ENCODE assay signal across 30 cellular contexts in the genomic region with DNA sequence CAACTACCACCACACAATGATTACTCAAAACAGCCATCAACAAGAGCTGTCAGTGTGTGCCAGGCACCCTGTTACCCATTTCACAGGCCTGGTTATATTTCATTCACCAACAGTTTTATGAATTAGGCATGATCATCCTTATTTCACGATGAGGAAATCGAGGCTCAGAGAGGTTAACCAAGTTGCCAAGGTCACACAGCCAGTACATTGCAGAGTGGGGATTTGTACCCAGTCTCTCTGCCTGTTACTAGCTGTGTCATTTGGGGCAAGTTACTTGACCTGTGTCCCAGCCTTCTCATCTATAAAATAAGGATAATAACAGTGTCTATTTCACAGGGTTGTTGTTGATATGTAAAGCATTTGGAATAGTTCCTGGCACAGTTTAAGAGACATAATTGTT.
"Had no signal": no experiment of that assay in that cellular context is flagged by ENCODE, and none has a peak within 500 bp of the region (broad histone marks: within the 10 kb centered on the region; RNA-seq: fewer than 3 reads in every experiment).

No MANE protein-coding gene starts in this region.

- H3K9me3 ChIP-seq: MG63, SJCRH30, SK-N-SH had no signal

- H3K36me3 ChIP-seq: MG63, SJCRH30 had no signal

- H3K27me3 ChIP-seq: brain microvascular endothelial cell, MG63, SJCRH30 had no signal

- H3K4me2 ChIP-seq: KMS-11, SK-N-SH had no signal

- H3K9ac ChIP-seq: KMS-11, SK-N-SH had no signal

- H3K4me3 ChIP-seq: MG63, SJCRH30 had no signal

- H3K4me1 ChIP-seq: SJCRH30 had no signal

- ATAC-seq: activated CD4-positive, alpha-beta T cell treated with anti-CD3 and anti-CD28 coated beads for 36 hours; activated CD8-positive, alpha-beta T cell treated with anti-CD3 and anti-CD28 coated beads for 36 hours; activated naive CD4-positive, alpha-beta T cell treated with anti-CD3 and anti-CD28 coated beads, Interleukin-2, amount 50 U/mL, for 72 hours; activated naive CD8-positive, alpha-beta T cell treated with anti-CD3 and anti-CD28 coated beads, Interleukin-2, amount 50 U/mL, for 24 hours; activated T-cell treated with anti-CD3 and anti-CD28 coated beads, Interleukin-2, amount 50 U/mL, for 72 hours; Right ventricle myocardium inferior had no signal

- H3K27ac ChIP-seq: brain microvascular endothelial cell, KMS-11, SJCRH30, VCaP had no signal

- DNase-seq: activated CD4-positive, alpha-beta T cell treated with anti-CD3 and anti-CD28 coated beads for 36 hours; activated CD4-positive, alpha-beta T cell treated with anti-CD3 and anti-CD28 coated beads, Interleukin-2, amount 50 U/mL, for 1 hour; activated CD8-positive, alpha-beta memory T cell treated with anti-CD3 and anti-CD28 coated beads, Interleukin-2, amount 50 U/mL, for 4 hours; activated CD8-positive, alpha-beta T cell treated with anti-CD3 and anti-CD28 coated beads for 36 hours; activated naive CD4-positive, alpha-beta T cell treated with Interleukin-2 at 50 U/mL for 16 hours; activated naive CD8-positive, alpha-beta T cell treated with anti-CD3 and anti-CD28 coated beads, Interleukin-2, amount 50 U/mL, for 24 hours; activated T-cell treated with anti-CD3 and anti-CD28 coated beads, Interleukin-2, amount 50 U/mL, for 72 hours; amygdala; brain microvascular endothelial cell; cerebellar nuclear complex; MG63; MV-4-11; NCI-H1092 treated with DMSO at 0.1 percent for 48 hours; NCI-H1417 treated with DMSO at 0.1 percent for 48 hours; NCI-H1694; NCI-H2029; NCI-H2107; NCI-H2171 treated with DMSO at 0.1 percent for 48 hours; NCI-H345; NCI-H510A; NCI-H526 treated with DMSO at 0.1 percent for 48 hours; NCI-H82; RPMI8226; SJCRH30; SK-N-SH; T-helper 1 cell had no signal
